In the genomic region with DNA sequence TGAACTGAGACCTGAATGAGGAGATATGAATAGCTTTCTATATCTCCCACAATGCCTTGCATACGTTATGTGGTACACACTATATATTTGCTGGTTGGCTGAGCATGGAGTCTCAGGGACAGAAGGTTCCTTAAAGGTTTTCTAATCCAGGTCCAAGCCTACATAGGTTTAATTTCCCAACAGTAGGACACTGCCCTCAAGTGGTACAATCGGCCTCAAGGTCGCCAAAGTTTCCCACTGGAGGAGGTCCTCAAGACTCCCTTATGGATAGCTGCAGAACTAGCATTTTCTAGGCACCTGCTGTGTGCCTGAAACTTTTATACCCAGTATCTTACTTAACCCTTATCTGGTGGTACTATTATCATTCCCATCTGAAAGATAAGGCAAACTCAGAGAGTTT, we compare ENCODE assay signal across 9 cellular contexts. TPM values are rescaled to one million over a fixed set of nuclear protein-coding genes. Genes with fewer than 3 reads are reported as not detected.
DNase-seq lines count a peak whose midpoint lies in the region; ATAC-seq and TF ChIP-seq lines count a peak whose summit lies in the region.
"Had no signal": no experiment of that assay in that cellular context is flagged by ENCODE, and none has a peak within 500 bp of the region (broad histone marks: within the 10 kb centered on the region; RNA-seq: fewer than 3 reads in every experiment).

No MANE protein-coding gene starts in this region.

- no peak for TF ChIP-seq POLR2A in ovary (IDR thresholded peaks at IDR 0.05)

- ATAC-seq in GM18868 (IDR thresholded peaks at IDR 0.05; ENCODE audit: unreplicated experiment): no peak
- ATAC-seq in GM21576 (IDR thresholded peaks at IDR 0.05; ENCODE audit: unreplicated experiment): no peak
- ATAC-seq in GM21390 (IDR thresholded peaks at IDR 0.05; ENCODE audit: unreplicated experiment): no peak

- H3K27ac Mint-ChIP-seq in endodermal cell (no peak overlapping the region), osteocyte (ENCODE audit: unreplicated experiment) (no peak overlapping the region)
- H3K27ac Mint-ChIP-seq: activated naive CD8-positive, alpha-beta T cell had no signal

- H3K4me3 Mint-ChIP-seq in endodermal cell: no peak overlapping the region
- H3K4me3 Mint-ChIP-seq in osteocyte (ENCODE audit: unreplicated experiment): no peak overlapping the region
- H3K4me3 Mint-ChIP-seq: activated naive CD8-positive, alpha-beta T cell had no signal

- TF ChIP-seq CTCF in endodermal cell (conservative IDR thresholded peaks at IDR 0.05): peak; percentile 68
- peak; percentile 47 for TF ChIP-seq CTCF in osteocyte (IDR thresholded peaks at IDR 0.05)
- no peak for TF ChIP-seq CTCF in ovary (IDR thresholded peaks at IDR 0.05)

- H3K4me1 ChIP-seq in endodermal cell (ENCODE audit: control insufficient read depth, insufficient read depth, low read length) (no peaks in the 10 kb centered on the region), ovary (ENCODE audit: insufficient read depth) (no peaks in the 10 kb centered on the region)

- no peak overlapping the region for H3K27ac ChIP-seq in endodermal cell (ENCODE audit: low read depth, low read length)
- H3K27ac ChIP-seq in ovary: no peak overlapping the region

- WGBS in endodermal cell (ENCODE audit: insufficient coverage in 1 of 2, insufficient read length in 1 of 2), 2 experiments: 37% methylated on average over 3 of the region's 3 CpGs; no CpG with 5 or more reads in 1 of the 2 experiments
- WGBS in ovary, 3 donors: 9 to 26% (median 16%) methylated on average over 3 of the region's 3 CpGs

- H3K27me3 Mint-ChIP-seq in endodermal cell (ENCODE audit: insufficient read depth): peaks cover 1% of the 10 kb centered on the region
- peaks cover 7% of the 10 kb centered on the region for H3K27me3 Mint-ChIP-seq in osteocyte (ENCODE audit: unreplicated experiment)

- H3K36me3 Mint-ChIP-seq in endodermal cell (ENCODE audit: low read depth) (no peaks in the 10 kb centered on the region), osteocyte (ENCODE audit: unreplicated experiment) (no peaks in the 10 kb centered on the region)
- H3K36me3 Mint-ChIP-seq: activated naive CD8-positive, alpha-beta T cell had no signal

- H3K4me1 Mint-ChIP-seq in endodermal cell: no peaks in the 10 kb centered on the region
- no peaks in the 10 kb centered on the region for H3K4me1 Mint-ChIP-seq in osteocyte (ENCODE audit: unreplicated experiment)

- no peak overlapping the region for H3K4me3 ChIP-seq in endodermal cell (ENCODE audit: low read length)
- H3K4me3 ChIP-seq in ovary: no peak overlapping the region

- peak; percentile 46 for DNase-seq in ELR (ENCODE audit: low read depth)
- DNase-seq in NCI-H460 (ENCODE audit: extremely low read depth, low read depth): peak; percentile 22
- peak; percentile 68 for DNase-seq in endodermal cell
- no peak for DNase-seq in osteocyte (ENCODE audit: extremely low spot score, unreplicated experiment)
- no peak for DNase-seq in ovary

- no peaks in the 10 kb centered on the region for H3K36me3 ChIP-seq in endodermal cell (ENCODE audit: control insufficient read depth, insufficient read depth, low read length)
- no peaks in the 10 kb centered on the region for H3K36me3 ChIP-seq in ovary

- no peaks in the 10 kb centered on the region for H3K9me3 ChIP-seq in endodermal cell (ENCODE audit: control insufficient read depth, low read length)
- H3K9me3 ChIP-seq in ovary: no peaks in the 10 kb centered on the region

- TF ChIP-seq EP300 in ovary (IDR thresholded peaks at IDR 0.05): no peak

- no peak overlapping the region for H3K9ac ChIP-seq in endodermal cell (ENCODE audit: extremely low read depth, low read length, poor library complexity, severe bottlenecking)

- no peaks in the 10 kb centered on the region for H3K27me3 ChIP-seq in endodermal cell (ENCODE audit: control insufficient read depth, insufficient read depth, low read length, poor library complexity, severe bottlenecking)
- H3K27me3 ChIP-seq in ovary: no peaks in the 10 kb centered on the region

- intact Hi-C loops in ovary (cut with DNase I): loop anchor here in 1 of 4 donors (10.0 kb wide), 1 partner anchor 73 kb away; no protein-coding TSS in a partner anchor

- H3K9me3 Mint-ChIP-seq in endodermal cell: peaks cover 48% of the 10 kb centered on the region
- peaks cover 10% of the 10 kb centered on the region for H3K9me3 Mint-ChIP-seq in osteocyte (ENCODE audit: unreplicated experiment)

RNA-seq across cellular contexts. Expression of gene EFNB1, which starts 21.0 kb away (rescaled TPM):
- 7.4 and 8.2 TPM in 2 replicates for total RNA-seq in NCI-H460 (2014; rRNA removed; shearing (Covaris generic))
- polyA plus RNA-seq in NCI-H460 (2014; cell fraction: nucleus; rRNA removed): 8.0 and 12.3 TPM in 2 replicates
- 10 to 100 TPM; 11.1 to 13.6 TPM for total RNA-seq in endodermal cell
- polyA plus RNA-seq in endodermal cell (2013, experiment 1 of 2): 71.6 TPM
- 60.6 TPM for polyA plus RNA-seq in endodermal cell (2013, experiment 2 of 2)
- 17.2 and 18.2 TPM in 2 replicates for total RNA-seq in osteocyte
- total RNA-seq in ovary: 10 to 100 TPM; 11.0 to 47.5 (median 26.2) TPM
- polyA plus RNA-seq in ovary: 10 to 100 TPM in 1 of 2 donors, 1 to 10 TPM in 1; 9.3 to 19.7 TPM

Comparison
In these comparisons a context has a peak if more than half of its experiments do, and no peak if none do; other contexts are left out.
1. DNase-seq: peak in ELR (single experiment), NCI-H460 (single experiment) and endodermal cell (single experiment); none in osteocyte (single experiment) and ovary (0 of 5).
2. CTCF ChIP-seq: peak in endodermal cell (single experiment) and osteocyte (single experiment); none in ovary (0 of 3).